In genomic region chr2:45643095-45643494, GRCh38 we compare ENCODE assay signal across 1 cellular context.
TF ChIP-seq lines count a peak whose summit lies in the region.

No MANE protein-coding gene starts in this region.

TF ChIP-seq in GM12878, 131 proteins besides CTCF, POLR2A, EP300 and RAD21 (continued from another document):
- TF ChIP-seq RCOR1 (conservative IDR thresholded peaks at IDR 0.05; ENCODE audit: low read depth, low read length), result no peak
- TF ChIP-seq CBX5 (IDR thresholded peaks at IDR 0.05; ENCODE audit: low read depth), result no peak
- TF ChIP-seq ZBTB33 (IDR thresholded peaks at IDR 0.05), result no peak
